ENCODE assay signal across 19 cellular contexts in genomic region chr13:64278493-64278892, GRCh38.
DNase-seq lines count a peak whose midpoint lies in the region; ATAC-seq, FAIRE-seq and TF ChIP-seq lines count a peak whose summit lies in the region.
"Had no signal": no experiment of that assay in that cellular context is flagged by ENCODE, and none has a peak within 500 bp of the region (broad histone marks: within the 10 kb centered on the region; RNA-seq: fewer than 3 reads in every experiment).

No MANE protein-coding gene starts in this region.

- H3K27ac ChIP-seq in A673 (ENCODE audit: low read depth, low read length, poor library complexity, severe bottlenecking): no peak overlapping the region
- H3K27ac ChIP-seq: colonic mucosa, right lobe of liver had no signal

- DNase-seq in A673 (ENCODE audit: low spot score) (peak; percentile 39), HTR-8/SVneo (ENCODE audit: insufficient read length, low spot score) (peak; percentile 4), amniotic stem cell (lab: John Stamatoyannopoulos, UW) (peak; percentile 62), glomerular visceral epithelial cell (ENCODE audit: extremely low spot score) (peak; percentile 38), lower leg skin (ENCODE audit: low spot score in 2 of 2) (no peak), progenitor cell of endocrine pancreas (ENCODE audit: low spot score, unreplicated experiment) (no peak)
- DNase-seq in activated CD4-positive, alpha-beta T cell treated with anti-CD3 and anti-CD28 coated beads, Interleukin-2, amount 50 U/mL, for 1 hour: no peak
- DNase-seq: activated CD4-positive, CD25-positive, alpha-beta regulatory T cell; activated CD8-positive, alpha-beta memory T cell treated with anti-CD3 and anti-CD28 coated beads, Interleukin-2, amount 50 U/mL, for 4 hours; activated naive CD8-positive, alpha-beta T cell treated with anti-CD3 and anti-CD28 coated beads, Interleukin-2, amount 10 ng/mL, durations not matched to agents 7 days and 5 days; Caco-2; colonic mucosa; NCI-H1417 treated with DMSO at 0.1 percent for 48 hours; NCI-H2227 treated with DMSO at 0.1 percent for 48 hours; right lobe of liver; T-cell had no signal

- WGBS in lower leg skin, 2 donors: 83 to 85% methylated on average over 5 of the region's 5 CpGs

- POLR2A ChIA-PET in A673 (lab: Charles Lee; ENCODE audit: low non-redundant PET): no interaction called here

- H3K9me3 Mint-ChIP-seq in progenitor cell of endocrine pancreas (ENCODE audit: low read depth): peaks cover 5% of the 10 kb centered on the region

- no peaks in the 10 kb centered on the region for H3K4me1 Mint-ChIP-seq in progenitor cell of endocrine pancreas (ENCODE audit: low read depth)
- H3K4me1 Mint-ChIP-seq: activated naive CD8-positive, alpha-beta T cell treated with anti-CD3 and anti-CD28 coated beads, Interleukin-2, amount 10 ng/mL, durations not matched to agents 7 days and 5 days; stimulated activated memory B cell treated with anti-CD40 and anti-IgM and Interleukin-4, amounts not matched to agents 10 μg/mL and 1 μg/mL and 100 μg/mL, for 72 hours; T-cell had no signal

- H3K27me3 ChIP-seq in A673 (replicated peaks; ENCODE audit: insufficient read depth, low read depth, low read length, poor library complexity): no peaks in the 10 kb centered on the region
- H3K27me3 ChIP-seq: colonic mucosa, right lobe of liver had no signal

- H3K27ac Mint-ChIP-seq in progenitor cell of endocrine pancreas: no peak overlapping the region
- H3K27ac Mint-ChIP-seq: activated naive CD8-positive, alpha-beta T cell treated with anti-CD3 and anti-CD28 coated beads, Interleukin-2, amount 10 ng/mL, durations not matched to agents 7 days and 5 days; stimulated activated memory B cell treated with anti-CD40 and anti-IgM and Interleukin-4, amounts not matched to agents 10 μg/mL and 1 μg/mL and 100 μg/mL, for 72 hours; T-cell had no signal

- no peaks in the 10 kb centered on the region for H3K4me1 ChIP-seq in A673 (ENCODE audit: insufficient read depth, low read length, poor library complexity, severe bottlenecking)
- H3K4me1 ChIP-seq: Caco-2, colonic mucosa, right lobe of liver had no signal

- BruUV-seq in A673 (replicated peaks; lab: Mats Ljungman, UMichigan): no TSS peak

- TF ChIP-seq POLR2A in lower leg skin (IDR thresholded peaks at IDR 0.05): no peak

- H3K4me3 ChIP-seq in A673 (ENCODE audit: low read depth, low read length, poor library complexity, severe bottlenecking) (no peak overlapping the region), lower leg skin (ENCODE audit: low read depth, poor library complexity, severe bottlenecking) (no peak overlapping the region)
- H3K4me3 ChIP-seq: colonic mucosa, right lobe of liver had no signal

- H3K9me3 ChIP-seq in A673 (ENCODE audit: low read depth, low read length, poor library complexity, severe bottlenecking): peaks cover 4% of the 10 kb centered on the region
- H3K9me3 ChIP-seq: colonic mucosa, right lobe of liver had no signal

- ATAC-seq in GM21786 (IDR thresholded peaks at IDR 0.05; ENCODE audit: unreplicated experiment): no peak
- ATAC-seq: esophagus mucosa; right lobe of liver; stimulated activated memory B cell treated with anti-CD40 and anti-IgM and Interleukin-4, amounts not matched to agents 10 μg/mL and 1 μg/mL and 100 μg/mL, for 72 hours; T-cell had no signal

- H3K27me3 Mint-ChIP-seq in progenitor cell of endocrine pancreas: no peaks in the 10 kb centered on the region
- H3K27me3 Mint-ChIP-seq: activated naive CD8-positive, alpha-beta T cell treated with anti-CD3 and anti-CD28 coated beads, Interleukin-2, amount 10 ng/mL, durations not matched to agents 7 days and 5 days; stimulated activated memory B cell treated with anti-CD40 and anti-IgM and Interleukin-4, amounts not matched to agents 10 μg/mL and 1 μg/mL and 100 μg/mL, for 72 hours; T-cell had no signal

- intact Hi-C loops in A673 (cut with micrococcal nuclease; ENCODE audit: unreplicated experiment): no loop called here
- intact Hi-C loops in lower leg skin (cut with DNase I; ENCODE audit: low total_unique reads): no loop called here

- no peak for FAIRE-seq in HTR-8/SVneo (lab: Jason Lieb, UNC)

- no peaks in the 10 kb centered on the region for H3K36me3 ChIP-seq in A673 (ENCODE audit: insufficient read depth, low read length, poor library complexity, severe bottlenecking)
- H3K36me3 ChIP-seq: colonic mucosa, right lobe of liver had no signal

- TF ChIP-seq CTCF in A673 (conservative IDR thresholded peaks at IDR 0.05; ENCODE audit: low read depth, low read length): no peak
- no peak for TF ChIP-seq CTCF in lower leg skin (IDR thresholded peaks at IDR 0.05)
- no peak for TF ChIP-seq CTCF in progenitor cell of endocrine pancreas (IDR thresholded peaks at IDR 0.05; ENCODE audit: unreplicated experiment)

- H3K36me3 Mint-ChIP-seq in progenitor cell of endocrine pancreas (ENCODE audit: insufficient read depth): no peaks in the 10 kb centered on the region
- H3K36me3 Mint-ChIP-seq: activated naive CD8-positive, alpha-beta T cell treated with anti-CD3 and anti-CD28 coated beads, Interleukin-2, amount 10 ng/mL, durations not matched to agents 7 days and 5 days; stimulated activated memory B cell treated with anti-CD40 and anti-IgM and Interleukin-4, amounts not matched to agents 10 μg/mL and 1 μg/mL and 100 μg/mL, for 72 hours; T-cell had no signal

- CTCF ChIA-PET in A673 (lab: Charles Lee): no interaction called here

- H3K4me3 Mint-ChIP-seq in progenitor cell of endocrine pancreas (ENCODE audit: low read depth): no peak overlapping the region
- H3K4me3 Mint-ChIP-seq: activated naive CD8-positive, alpha-beta T cell treated with anti-CD3 and anti-CD28 coated beads, Interleukin-2, amount 10 ng/mL, durations not matched to agents 7 days and 5 days; stimulated activated memory B cell treated with anti-CD40 and anti-IgM and Interleukin-4, amounts not matched to agents 10 μg/mL and 1 μg/mL and 100 μg/mL, for 72 hours; T-cell had no signal

Comparison
In these comparisons a context has a peak if more than half of its experiments do, and no peak if none do; other contexts are left out.
1. DNase-seq: peak in A673 (single experiment), HTR-8/SVneo (single experiment), amniotic stem cell (single experiment) and glomerular visceral epithelial cell (single experiment); none in activated CD4-positive, alpha-beta T cell treated with anti-CD3 and anti-CD28 coated beads, Interleukin-2, amount 50 U/mL, for 1 hour (single experiment), lower leg skin (0 of 2) and progenitor cell of endocrine pancreas (single experiment).